In the genomic region with DNA sequence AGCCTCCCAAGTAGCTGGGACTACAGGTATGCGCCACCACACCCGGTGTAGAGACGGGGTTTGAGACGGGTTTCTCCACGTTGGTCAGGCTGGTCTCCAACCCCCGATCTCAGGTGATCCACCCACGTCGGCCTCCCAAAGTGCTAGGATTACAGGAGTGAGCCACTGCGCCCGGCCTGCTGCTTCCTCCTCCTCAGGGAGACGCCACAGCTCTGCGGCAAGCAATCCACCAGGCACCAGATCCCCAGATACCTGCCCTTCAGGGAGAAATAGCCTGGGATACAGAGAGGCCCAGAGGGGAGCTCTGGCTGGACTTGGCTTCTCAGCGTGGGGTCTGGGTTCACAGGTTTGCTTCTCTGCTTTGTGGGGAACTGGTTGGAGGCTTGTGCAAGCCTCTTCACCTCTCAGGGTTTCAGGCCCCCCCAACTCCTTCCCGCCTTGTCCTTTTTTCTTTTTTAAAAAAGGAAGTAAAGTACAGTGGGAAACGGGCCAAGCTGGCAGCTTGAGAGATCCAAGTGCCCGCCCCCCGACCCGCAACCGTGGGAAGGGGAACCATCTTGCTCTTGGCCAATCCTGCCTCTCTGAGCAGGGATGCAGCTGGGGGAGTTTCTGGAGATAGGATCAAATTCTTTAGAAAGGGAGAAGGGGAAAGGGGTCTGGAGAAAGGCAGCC, we compare ENCODE assay signal across 1 cellular context.
TF ChIP-seq lines count a peak whose summit lies in the region.

No MANE protein-coding gene starts in this region.

TF ChIP-seq in H1, 55 proteins besides CTCF, POLR2A, EP300 and RAD21:
- TF ChIP-seq CEBPB (IDR thresholded peaks at IDR 0.05; ENCODE audit: low read depth, low read length): no peak
- no peak for TF ChIP-seq CHD1 (IDR thresholded peaks at IDR 0.05; ENCODE audit: low read depth, low read length)
- no peak for TF ChIP-seq BACH1 (IDR thresholded peaks at IDR 0.05; ENCODE audit: low read length)
- no peak for TF ChIP-seq SAP30 (IDR thresholded peaks at IDR 0.05; ENCODE audit: insufficient read depth, insufficient replicate concordance, low read length)
- no peak for TF ChIP-seq KDM4A (IDR thresholded peaks at IDR 0.05; ENCODE audit: low read depth, low read length, severe bottlenecking)
